ENCODE assay signal across 9 cellular contexts in the genomic region with DNA sequence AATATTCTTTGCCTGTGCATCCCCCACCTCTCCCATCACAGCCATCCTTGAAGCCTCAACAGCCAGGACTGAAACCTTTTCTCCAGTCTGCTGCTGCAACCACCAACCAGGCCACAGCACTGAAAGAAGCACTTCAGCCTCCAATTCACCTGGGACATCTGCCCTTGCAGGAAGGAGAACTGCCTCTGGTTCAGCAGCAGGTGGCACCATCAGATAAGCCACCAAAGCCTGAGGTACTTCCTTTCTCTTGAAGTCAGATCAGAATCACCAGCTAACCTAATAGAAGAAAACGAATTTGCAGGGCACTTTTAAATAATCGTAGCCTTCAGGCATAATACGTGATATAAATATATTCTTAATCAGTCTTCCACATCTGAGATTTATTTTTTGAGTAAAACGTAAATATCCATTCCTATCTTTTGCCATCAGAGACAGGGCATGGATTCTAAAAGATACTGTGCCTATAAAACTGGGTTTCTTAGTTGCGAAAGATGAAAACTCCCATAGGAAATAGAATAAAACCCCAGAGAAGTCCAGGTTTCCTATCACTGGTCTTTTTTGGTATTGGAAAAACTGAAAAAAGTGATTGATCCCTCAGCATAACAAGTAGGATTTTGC. TPM values are rescaled to one million over a fixed set of nuclear protein-coding genes. Genes with fewer than 3 reads are reported as not detected.
DNase-seq lines count a peak whose midpoint lies in the region; ATAC-seq and TF ChIP-seq lines count a peak whose summit lies in the region.
"Had no signal": no experiment of that assay in that cellular context is flagged by ENCODE, and none has a peak within 500 bp of the region (broad histone marks: within the 10 kb centered on the region; RNA-seq: fewer than 3 reads in every experiment).

No MANE protein-coding gene starts in this region.

- H3K4me3 Mint-ChIP-seq in memory B cell = no peak overlapping the region

- intact Hi-C loops in colonic mucosa (cut with DNase I) = no loop called here

- DNase-seq in COLO829 (ENCODE audit: low spot score) (peak; percentile 53), NCI-H446 treated with DMSO at 0.1 percent for 48 hours (lab: John Stamatoyannopoulos, UW) (peak; percentile 23), colonic mucosa (peak; percentile 45), memory B cell (ENCODE audit: low spot score in 2 of 2) (peak; percentile 56 to 62)
- peak; percentile 52 for DNase-seq in activated CD4-positive, alpha-beta T cell treated with anti-CD3 and anti-CD28 coated beads for 1 hour
- DNase-seq in stimulated activated CD8-positive, alpha-beta memory T cell treated with anti-CD3 and anti-CD28 coated beads, Interleukin-4, amount 100 ng/mL, for 24 hours (ENCODE audit: low read depth) = peak; percentile 40

- no peak overlapping the region for H3K27ac ChIP-seq in colonic mucosa

- no peaks in the 10 kb centered on the region for H3K36me3 Mint-ChIP-seq in memory B cell

- no peaks in the 10 kb centered on the region for H3K27me3 Mint-ChIP-seq in memory B cell

- no peaks in the 10 kb centered on the region for H3K4me1 ChIP-seq in colonic mucosa

- ATAC-seq in GM19397 (IDR thresholded peaks at IDR 0.05; ENCODE audit: unreplicated experiment) (peak; percentile 98), HG03439 (IDR thresholded peaks at IDR 0.05; ENCODE audit: unreplicated experiment) (peak; percentile 96), memory B cell (ENCODE audit: low read depth) (peak; percentile 98)

- H3K36me3 ChIP-seq in colonic mucosa = no peaks in the 10 kb centered on the region

- H3K9me3 ChIP-seq in colonic mucosa = no peaks in the 10 kb centered on the region

- peak; percentile 76 for TF ChIP-seq CTCF in colonic mucosa (IDR thresholded peaks at IDR 0.05)

- no peaks in the 10 kb centered on the region for H3K9me3 Mint-ChIP-seq in memory B cell

- no peak overlapping the region for H3K9ac ChIP-seq in colonic mucosa (ENCODE audit: low read depth in 2 of 2, low read length in 2 of 2)

- peaks cover 2% of the 10 kb centered on the region for H3K4me1 Mint-ChIP-seq in memory B cell

- no peaks in the 10 kb centered on the region for H3K27me3 ChIP-seq in colonic mucosa

- no peak overlapping the region for H3K27ac Mint-ChIP-seq in memory B cell

- no peak overlapping the region for H3K4me3 ChIP-seq in colonic mucosa

RNA-seq across cellular contexts. Expression of a gene that starts 9.5 kb away (rescaled TPM):
- total RNA-seq in colonic mucosa = not detected
- total RNA-seq: T-helper 2 cell treated with Interferon-gamma antibody and Interleukin-4, amounts not matched to agents 100 ng/mL and 5 ng/mL, for 36 hours had no signal

RNA-seq across cellular contexts. Expression of a gene that starts 27.0 kb away (rescaled TPM):
- total RNA-seq in colonic mucosa = not detected
- total RNA-seq: T-helper 2 cell treated with Interferon-gamma antibody and Interleukin-4, amounts not matched to agents 100 ng/mL and 5 ng/mL, for 36 hours had no signal
